ENCODE assay signal across 8 cellular contexts in genomic region chr5:35319231-35320002, GRCh38.
DNase-seq lines count a peak whose midpoint lies in the region; ATAC-seq and TF ChIP-seq lines count a peak whose summit lies in the region.

No MANE protein-coding gene starts in this region.

- H3K27me3 ChIP-seq in GM06990 (replicated peaks; ENCODE audit: control insufficient read depth, insufficient read depth, low read length) (no peaks in the 10 kb centered on the region; the same call in none of the 2 replicates), left lung (no peaks in the 10 kb centered on the region), tibial nerve (no peaks in the 10 kb centered on the region)

- no peaks in the 10 kb centered on the region for H3K9me3 ChIP-seq in left lung
- H3K9me3 ChIP-seq in tibial nerve, result no peaks in the 10 kb centered on the region

- CTCF ChIA-PET in activated CD4-positive, alpha-beta memory T cell treated with anti-CD3 and anti-CD28 coated beads, Interleukin-2, amount 10 ng/mL, durations not matched to agents 7 days and 5 days (lab: Charles Lee), result no interaction called here

- no peaks in the 10 kb centered on the region for H3K36me3 Mint-ChIP-seq in activated CD4-positive, alpha-beta memory T cell treated with anti-CD3 and anti-CD28 coated beads, Interleukin-2, amount 10 ng/mL, durations not matched to agents 7 days and 5 days (ENCODE audit: low read depth)
- no peaks in the 10 kb centered on the region for H3K36me3 Mint-ChIP-seq in activated T-helper 1 cell treated with anti-CD3 and anti-CD28 coated beads, Interleukin-12 subunit alpha, Interleukin-12 subunit beta, Interleukin-2, Interleukin-4 antibody, amounts not matched to agents 30 ng/mL and 10 ng/mL and 1 ng/mL, durations not matched to agents 14 hours and 24 hours and 36 hours (ENCODE audit: low read depth)

- H3K4me1 ChIP-seq in left lung (peaks cover 0 to 6% of the 10 kb centered on the region in 2 donors), tibial nerve (no peaks in the 10 kb centered on the region)

- DNase-seq in GM06990 (ENCODE audit: extremely low read depth, insufficient read length) (peak; percentile 70), left lung (peak in 1 of 2 donors; percentile 77), tibial nerve (ENCODE audit: low spot score in 2 of 2) (peak; percentile 65 to 70), epidermal melanocyte (ENCODE audit: insufficient read length, low spot score) (no peak)
- DNase-seq in activated CD4-positive, alpha-beta memory T cell treated with anti-CD3 and anti-CD28 coated beads, Interleukin-2, amount 10 ng/mL, durations not matched to agents 7 days and 5 days, result peak; percentile 23
- no peak for DNase-seq in activated T-helper 1 cell treated with anti-CD3 and anti-CD28 coated beads, Interleukin-12 subunit alpha, Interleukin-12 subunit beta, Interleukin-2, Interleukin-4 antibody, amounts not matched to agents 30 ng/mL and 10 ng/mL and 1 ng/mL, durations not matched to agents 14 hours and 24 hours and 36 hours (ENCODE audit: low spot score)

- no peaks in the 10 kb centered on the region for H3K27me3 Mint-ChIP-seq in activated CD4-positive, alpha-beta memory T cell treated with anti-CD3 and anti-CD28 coated beads, Interleukin-2, amount 10 ng/mL, durations not matched to agents 7 days and 5 days
- no peaks in the 10 kb centered on the region for H3K27me3 Mint-ChIP-seq in activated T-helper 1 cell treated with anti-CD3 and anti-CD28 coated beads, Interleukin-12 subunit alpha, Interleukin-12 subunit beta, Interleukin-2, Interleukin-4 antibody, amounts not matched to agents 30 ng/mL and 10 ng/mL and 1 ng/mL, durations not matched to agents 14 hours and 24 hours and 36 hours (ENCODE audit: insufficient read depth)

- POLR2A ChIA-PET in activated CD4-positive, alpha-beta memory T cell treated with anti-CD3 and anti-CD28 coated beads, Interleukin-2, amount 10 ng/mL, durations not matched to agents 7 days and 5 days (lab: Charles Lee), result no interaction called here

- ATAC-seq in GM21381 (IDR thresholded peaks at IDR 0.05; ENCODE audit: unreplicated experiment) (peak; percentile 96), HG03571 (IDR thresholded peaks at IDR 0.05; ENCODE audit: unreplicated experiment) (peak; percentile 94), left lung (peak; percentile 66)

- peaks cover 8% of the 10 kb centered on the region for H3K4me1 Mint-ChIP-seq in activated CD4-positive, alpha-beta memory T cell treated with anti-CD3 and anti-CD28 coated beads, Interleukin-2, amount 10 ng/mL, durations not matched to agents 7 days and 5 days
- peaks cover 7% of the 10 kb centered on the region for H3K4me1 Mint-ChIP-seq in activated T-helper 1 cell treated with anti-CD3 and anti-CD28 coated beads, Interleukin-12 subunit alpha, Interleukin-12 subunit beta, Interleukin-2, Interleukin-4 antibody, amounts not matched to agents 30 ng/mL and 10 ng/mL and 1 ng/mL, durations not matched to agents 14 hours and 24 hours and 36 hours (ENCODE audit: low read depth)

- 47 to 52% methylated on average over 5 of the region's 5 CpGs for WGBS in tibial nerve, 2 donors

- intact Hi-C loops in left lung (cut with DNase I), result no loop called here
- intact Hi-C loops in activated T-helper 1 cell treated with anti-CD3 and anti-CD28 coated beads, Interleukin-12 subunit alpha, Interleukin-12 subunit beta, Interleukin-2, Interleukin-4 antibody, amounts not matched to agents 30 ng/mL and 10 ng/mL and 1 ng/mL, durations not matched to agents 14 hours and 24 hours and 36 hours (cut with micrococcal nuclease), result no loop called here

- no peak for TF ChIP-seq CTCF in GM06990 (IDR thresholded peaks at IDR 0.05; ENCODE audit: insufficient read depth, low read length, poor library complexity, severe bottlenecking)
- TF ChIP-seq CTCF in left lung (IDR thresholded peaks at IDR 0.05), result no peak
- no peak for TF ChIP-seq CTCF in tibial nerve (IDR thresholded peaks at IDR 0.05)

- H3K9me3 Mint-ChIP-seq in activated CD4-positive, alpha-beta memory T cell treated with anti-CD3 and anti-CD28 coated beads, Interleukin-2, amount 10 ng/mL, durations not matched to agents 7 days and 5 days, result no peaks in the 10 kb centered on the region
- H3K9me3 Mint-ChIP-seq in activated T-helper 1 cell treated with anti-CD3 and anti-CD28 coated beads, Interleukin-12 subunit alpha, Interleukin-12 subunit beta, Interleukin-2, Interleukin-4 antibody, amounts not matched to agents 30 ng/mL and 10 ng/mL and 1 ng/mL, durations not matched to agents 14 hours and 24 hours and 36 hours, result no peaks in the 10 kb centered on the region

- no peak for TF ChIP-seq POLR2A in tibial nerve (IDR thresholded peaks at IDR 0.05)

- no peak overlapping the region for H3K27ac Mint-ChIP-seq in activated CD4-positive, alpha-beta memory T cell treated with anti-CD3 and anti-CD28 coated beads, Interleukin-2, amount 10 ng/mL, durations not matched to agents 7 days and 5 days
- H3K27ac Mint-ChIP-seq in activated T-helper 1 cell treated with anti-CD3 and anti-CD28 coated beads, Interleukin-12 subunit alpha, Interleukin-12 subunit beta, Interleukin-2, Interleukin-4 antibody, amounts not matched to agents 30 ng/mL and 10 ng/mL and 1 ng/mL, durations not matched to agents 14 hours and 24 hours and 36 hours, result no peak overlapping the region

- peak in 1 of 2 donors; percentile 16 for TF ChIP-seq EP300 in tibial nerve (IDR thresholded peaks at IDR 0.05)

- no peaks in the 10 kb centered on the region for H3K36me3 ChIP-seq in GM06990 (ENCODE audit: control insufficient read depth, insufficient read depth, low read length)
- H3K36me3 ChIP-seq in left lung, result no peaks in the 10 kb centered on the region
- no peaks in the 10 kb centered on the region for H3K36me3 ChIP-seq in tibial nerve

- H3K4me3 Mint-ChIP-seq in activated CD4-positive, alpha-beta memory T cell treated with anti-CD3 and anti-CD28 coated beads, Interleukin-2, amount 10 ng/mL, durations not matched to agents 7 days and 5 days, result no peak overlapping the region
- no peak overlapping the region for H3K4me3 Mint-ChIP-seq in activated T-helper 1 cell treated with anti-CD3 and anti-CD28 coated beads, Interleukin-12 subunit alpha, Interleukin-12 subunit beta, Interleukin-2, Interleukin-4 antibody, amounts not matched to agents 30 ng/mL and 10 ng/mL and 1 ng/mL, durations not matched to agents 14 hours and 24 hours and 36 hours

- peak overlapping the region in 1 of 2 donors; percentile 18 for H3K27ac ChIP-seq in left lung
- peak overlapping the region in 1 of 4 donors; percentile 33 for H3K27ac ChIP-seq in tibial nerve

- H3K4me3 ChIP-seq in GM06990 (replicated peaks; ENCODE audit: low read depth, low read length) (no peak overlapping the region), left lung (no peak overlapping the region), tibial nerve (no peak overlapping the region)

Comparison
In these comparisons a context has a peak if more than half of its experiments do, and no peak if none do; other contexts are left out.
1. DNase-seq: peak in GM06990 (single experiment), activated CD4-positive, alpha-beta memory T cell treated with anti-CD3 and anti-CD28 coated beads, Interleukin-2, amount 10 ng/mL, durations not matched to agents 7 days and 5 days (single experiment) and tibial nerve (2 of 2); none in epidermal melanocyte (single experiment) and activated T-helper 1 cell treated with anti-CD3 and anti-CD28 coated beads, Interleukin-12 subunit alpha, Interleukin-12 subunit beta, Interleukin-2, Interleukin-4 antibody, amounts not matched to agents 30 ng/mL and 10 ng/mL and 1 ng/mL, durations not matched to agents 14 hours and 24 hours and 36 hours (single experiment).
2. Peak in every context shown above with its lines, with median percentiles within 50 percentile points of each other: ATAC-seq.